Comparison of ENCODE assay signal across 24 cellular contexts in genomic region chr13:21354721-21355120, GRCh38.
"Had no signal": no experiment of that assay in that cellular context is flagged by ENCODE, and none has a peak within 500 bp of the region (broad histone marks: within the 10 kb centered on the region; RNA-seq: fewer than 3 reads in every experiment).

No MANE protein-coding gene starts in this region.

- H3K27ac ChIP-seq: colonic mucosa, epithelial cell of prostate, esophagus squamous epithelium, gastrocnemius medialis, heart right ventricle, left lung, lower lobe of right lung had no signal

- H3K4me3 Mint-ChIP-seq: dendritic cell treated with granulocyte-macrophage colony-stimulating factor and Interleukin-4, amounts not matched to agents 40 ng/mL and 50 ng/mL, for 4 days; effector memory CD8-positive, alpha-beta T cell; endodermal cell; mesothelial cell of epicardium had no signal

- H3K4me1 Mint-ChIP-seq: mesothelial cell of epicardium had no signal

- H3K9me3 ChIP-seq: colonic mucosa, esophagus squamous epithelium, gastrocnemius medialis, heart right ventricle, left lung, lower lobe of right lung, mucosa of descending colon had no signal

- H3K27me3 Mint-ChIP-seq: dendritic cell treated with granulocyte-macrophage colony-stimulating factor and Interleukin-4, amounts not matched to agents 40 ng/mL and 50 ng/mL, for 4 days; effector memory CD8-positive, alpha-beta T cell had no signal

- ATAC-seq: effector memory CD8-positive, alpha-beta T cell; esophagus mucosa; gastrocnemius medialis; heart right ventricle; left cardiac atrium; left lung; left ventricle myocardium superior; lower lobe of right lung; mucosa of descending colon had no signal

- DNase-seq: colonic mucosa; cortex of kidney; effector CD8-positive, alpha-beta T cell; effector memory CD8-positive, alpha-beta T cell; erythroblast; esophagus squamous epithelium; foreskin fibroblast; foreskin melanocyte; gastrocnemius medialis; glutamatergic neuron; head of caudate nucleus; heart right ventricle; hippocampal formation; left cardiac atrium; left lung; left ventricle myocardium superior; lower lobe of right lung; mesenchymal stem cell; mucosa of descending colon had no signal

- H3K9me3 Mint-ChIP-seq: dendritic cell treated with granulocyte-macrophage colony-stimulating factor and Interleukin-4, amounts not matched to agents 40 ng/mL and 50 ng/mL, for 4 days; effector memory CD8-positive, alpha-beta T cell; endodermal cell had no signal

- H3K4me1 ChIP-seq: colonic mucosa, esophagus squamous epithelium, gastrocnemius medialis, heart right ventricle, left lung, lower lobe of right lung had no signal

- H3K4me3 ChIP-seq: colonic mucosa, esophagus squamous epithelium, gastrocnemius medialis, heart right ventricle, left lung, lower lobe of right lung, mucosa of descending colon had no signal

- H3K27me3 ChIP-seq: colonic mucosa, esophagus squamous epithelium, gastrocnemius medialis, heart right ventricle, left lung had no signal

- H3K27ac Mint-ChIP-seq: dendritic cell treated with granulocyte-macrophage colony-stimulating factor and Interleukin-4, amounts not matched to agents 40 ng/mL and 50 ng/mL, for 4 days; effector memory CD8-positive, alpha-beta T cell; endodermal cell; mesothelial cell of epicardium had no signal

- H3K36me3 ChIP-seq: colonic mucosa, esophagus squamous epithelium, gastrocnemius medialis, heart right ventricle, left lung, lower lobe of right lung had no signal
